6 cellular contexts compared by ENCODE assay signal in genomic region chr11:47233989-47234668, GRCh38. TPM values are rescaled to one million over a fixed set of nuclear protein-coding genes. Genes with fewer than 3 reads are reported as not detected.
A peak's percentile ranks its signal among the peaks of the same experiment; 100 is the strongest.
DNase-seq lines count a peak whose midpoint lies in the region; ATAC-seq and TF ChIP-seq lines count a peak whose summit lies in the region.

No MANE protein-coding gene starts in this region.

- DNase-seq in COR-L47 (lab: John Stamatoyannopoulos, UW) (peak; percentile 39), NT2/D1 (ENCODE audit: low read depth, low spot score) (no peak), fibroblast of gingiva (ENCODE audit: low read depth) (peak; percentile 53), upper lobe of right lung (no peak), germinal center (ENCODE audit: low spot score) (no peak)
- DNase-seq in activated CD4-positive, alpha-beta T cell treated with anti-CD3 and anti-CD28 coated beads for 1 hour = no peak

- H3K36me3 ChIP-seq in NT2/D1 (ENCODE audit: insufficient read depth, insufficient read length, low read length) (peaks cover 45% of the 10 kb centered on the region), upper lobe of right lung (peaks cover 45% of the 10 kb centered on the region)

- peak overlapping the region; percentile 57 for H3K9ac ChIP-seq in NT2/D1 (ENCODE audit: insufficient read length, low read depth)

- H3K4me1 ChIP-seq in NT2/D1 (ENCODE audit: insufficient read depth, insufficient read length) (peaks cover 11% of the 10 kb centered on the region), upper lobe of right lung (no peaks in the 10 kb centered on the region)

- H3K27me3 ChIP-seq in NT2/D1 (ENCODE audit: insufficient read depth, insufficient read length) = no peaks in the 10 kb centered on the region
- no peaks in the 10 kb centered on the region for H3K27me3 ChIP-seq in upper lobe of right lung

- intact Hi-C loops in upper lobe of right lung (cut with DNase I) = no loop called here

- ATAC-seq in upper lobe of right lung = peak; percentile 71

- H3K9me3 ChIP-seq in NT2/D1 (ENCODE audit: insufficient read depth, low read length) (no peaks in the 10 kb centered on the region), upper lobe of right lung (no peaks in the 10 kb centered on the region)

- H3K4me3 ChIP-seq in NT2/D1 (ENCODE audit: insufficient read length, low read depth) (no peak overlapping the region), upper lobe of right lung (peak overlapping the region; percentile 9)

- no peak overlapping the region for H3K27ac ChIP-seq in upper lobe of right lung

- TF ChIP-seq CTCF in upper lobe of right lung (IDR thresholded peaks at IDR 0.05) = peak; percentile 35

RNA-seq across cellular contexts. Expression of gene ACP2, which starts 14.5 kb away (rescaled TPM):
- 31.6 TPM for total RNA-seq in upper lobe of right lung

RNA-seq across cellular contexts. Expression of gene DDB2, which starts 19.4 kb away (rescaled TPM):
- total RNA-seq in upper lobe of right lung = 49.6 TPM

RNA-seq across cellular contexts. Expression of gene NR1H3, which starts 23.7 kb away (rescaled TPM):
- 44.1 TPM for total RNA-seq in upper lobe of right lung

RNA-seq across cellular contexts. Expression of gene MADD, which starts 35.8 kb away (rescaled TPM):
- 50.1 TPM for total RNA-seq in upper lobe of right lung

RNA-seq across cellular contexts. Expression of gene PACSIN3, which starts 47.9 kb away (rescaled TPM):
- total RNA-seq in upper lobe of right lung = 36.9 TPM

Comparison
In these comparisons a context has a peak if more than half of its experiments do, and no peak if none do; other contexts are left out.
1. DNase-seq: peak in COR-L47 (single experiment) and fibroblast of gingiva (single experiment); none in NT2/D1 (single experiment), upper lobe of right lung (single experiment), activated CD4-positive, alpha-beta T cell treated with anti-CD3 and anti-CD28 coated beads for 1 hour (single experiment) and germinal center (single experiment).